8 cellular contexts compared by ENCODE assay signal in the genomic region with DNA sequence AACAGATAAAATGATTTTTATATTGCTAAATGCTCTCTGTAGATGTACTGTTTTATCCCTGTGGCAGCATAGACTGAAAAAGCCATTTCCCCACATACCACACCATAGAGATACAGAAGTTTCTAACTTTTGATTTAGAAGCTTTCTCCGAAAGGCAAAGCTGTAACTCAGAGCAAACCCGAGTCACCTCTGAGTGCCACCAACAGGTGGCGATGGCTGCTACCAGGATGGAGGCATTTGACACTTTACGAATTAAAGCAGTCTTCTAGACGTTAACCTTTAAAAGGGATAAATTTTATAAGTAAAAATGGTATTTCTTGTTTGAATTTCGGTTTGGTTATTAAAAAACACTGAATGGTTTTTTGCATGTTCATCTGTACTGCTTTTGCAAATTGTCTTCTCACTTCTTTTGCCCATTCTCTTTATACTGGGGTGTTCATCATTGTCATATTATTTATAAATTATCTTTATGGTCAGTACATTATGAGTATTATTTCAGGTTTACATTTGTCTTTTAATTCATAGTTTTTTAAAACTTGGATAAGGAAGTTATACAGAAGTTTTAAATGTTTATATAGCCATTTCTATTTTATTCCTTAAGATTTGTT.
DNase-seq lines count a peak whose midpoint lies in the region; ATAC-seq, FAIRE-seq and TF ChIP-seq lines count a peak whose summit lies in the region.

No MANE protein-coding gene starts in this region.

- H3K4me3 ChIP-seq in bronchial epithelial cell (ENCODE audit: low read depth, low read length): no peak overlapping the region
- H3K4me3 ChIP-seq in right lobe of liver: no peak overlapping the region

- FAIRE-seq in bronchial epithelial cell (lab: Jason Lieb, UNC): no peak

- H3K27me3 ChIP-seq in bronchial epithelial cell (ENCODE audit: control insufficient read depth, insufficient read depth, low read length) (peaks cover 9% of the 10 kb centered on the region), right lobe of liver (no peaks in the 10 kb centered on the region)

- peak; percentile 84 for TF ChIP-seq CTCF in bronchial epithelial cell (IDR thresholded peaks at IDR 0.05; ENCODE audit: insufficient read depth, low read length, severe bottlenecking)
- TF ChIP-seq CTCF in right lobe of liver (IDR thresholded peaks at IDR 0.05): peak; percentile 58 to 87 (median 78)

- peaks cover 0 to 23% (median 2%) of the 10 kb centered on the region in 4 donors for H3K4me1 ChIP-seq in right lobe of liver

- ATAC-seq in HG02798 (IDR thresholded peaks at IDR 0.05; ENCODE audit: poor library complexity, unreplicated experiment) (peak; percentile 67), right lobe of liver (peak; percentile 84 to 87 (median 86)), GM21737 (IDR thresholded peaks at IDR 0.05; ENCODE audit: unreplicated experiment) (no peak)

- no peak for TF ChIP-seq POLR2A in right lobe of liver (IDR thresholded peaks at IDR 0.05)

- DNase-seq in A172 (ENCODE audit: low spot score): peak; percentile 46
- peak; percentile 27 for DNase-seq in ELF-1 (ENCODE audit: low read depth, low spot score)
- peak; percentile 45 for DNase-seq in NCI-H774 (lab: John Stamatoyannopoulos, UW)
- DNase-seq in bronchial epithelial cell (ENCODE audit: low read depth): peak; percentile 43
- peak; percentile 51 to 60 (median 54) for DNase-seq in right lobe of liver
- DNase-seq in activated gamma-delta T cell (lab: John Stamatoyannopoulos, UW): no peak

- H3K36me3 ChIP-seq in bronchial epithelial cell (ENCODE audit: control insufficient read depth, insufficient read depth, low read length) (no peaks in the 10 kb centered on the region), right lobe of liver (no peaks in the 10 kb centered on the region)

- intact Hi-C loops in right lobe of liver (cut with DNase I): no loop called here

- no peaks in the 10 kb centered on the region for H3K9me3 ChIP-seq in right lobe of liver

- no peak overlapping the region for H3K27ac ChIP-seq in right lobe of liver

- 3% methylated on average over 6 of the region's 6 CpGs for WGBS in right lobe of liver (ENCODE audit: insufficient coverage, low coverage, low lambda C conversion rate, missing lambda C conversion rate)
